8 cellular contexts compared by ENCODE assay signal in genomic region chr6:28648878-28649375, GRCh38.
DNase-seq lines count a peak whose midpoint lies in the region; ATAC-seq and TF ChIP-seq lines count a peak whose summit lies in the region.

No MANE protein-coding gene starts in this region.

- H3K36me3 ChIP-seq in ovary: no peaks in the 10 kb centered on the region

- peak overlapping the region; percentile 37 for H3K4me3 ChIP-seq in ovary

- no peak for TF ChIP-seq POLR2A in ovary (IDR thresholded peaks at IDR 0.05)

- H3K27ac ChIP-seq in ovary: no peak overlapping the region

- WGBS in ovary, 3 donors: 1 to 3% (median 2%) methylated on average over 10 of the region's 10 CpGs

- H3K4me3 Mint-ChIP-seq in chondrocyte (ENCODE audit: unreplicated experiment) (peak overlapping the region; percentile 83), CD14-positive monocyte (peak overlapping the region in 1 of 2 donors; percentile 85)

- H3K4me1 ChIP-seq in ovary (ENCODE audit: insufficient read depth): no peaks in the 10 kb centered on the region

- no peak for TF ChIP-seq EP300 in ovary (IDR thresholded peaks at IDR 0.05)

- no peaks in the 10 kb centered on the region for H3K9me3 Mint-ChIP-seq in chondrocyte (ENCODE audit: low read depth)
- H3K9me3 Mint-ChIP-seq in CD14-positive monocyte: peaks cover 0 to 9% (median 4%) of the 10 kb centered on the region in 7 donors

- H3K36me3 Mint-ChIP-seq in chondrocyte (ENCODE audit: low read depth) (no peaks in the 10 kb centered on the region), CD14-positive monocyte (no peaks in the 10 kb centered on the region)

- H3K27me3 ChIP-seq in ovary: no peaks in the 10 kb centered on the region

- H3K27me3 Mint-ChIP-seq in chondrocyte (ENCODE audit: low read depth) (peaks cover 2% of the 10 kb centered on the region), CD14-positive monocyte (ENCODE audit: low read depth in 3 of 3) (peaks cover 33 to 42% (median 38%) of the 10 kb centered on the region in 3 donors)

- no peaks in the 10 kb centered on the region for H3K9me3 ChIP-seq in ovary

- H3K27ac Mint-ChIP-seq in chondrocyte (ENCODE audit: unreplicated experiment) (peak overlapping the region; percentile 83), CD14-positive monocyte (no peak overlapping the region)

- peak; percentile 77 for DNase-seq in D341Med (ENCODE audit: low spot score)
- DNase-seq in M059J (ENCODE audit: low read depth): peak; percentile 14
- no peak for DNase-seq in chondrocyte (ENCODE audit: low spot score)
- DNase-seq in ovary: no peak
- no peak for DNase-seq in NCI-H2029 treated with DMSO at 0.1 percent for 48 hours (lab: John Stamatoyannopoulos, UW)
- no peak for DNase-seq in HT-29 (ENCODE audit: low spot score)
- no peak for DNase-seq in CD14-positive monocyte (ENCODE audit: low spot score)

- no peak for ATAC-seq in HG02840 (IDR thresholded peaks at IDR 0.05; ENCODE audit: low FRiP score, unreplicated experiment)

- intact Hi-C loops in ovary (cut with DNase I): no loop called here
- intact Hi-C loops in CD14-positive monocyte (cut with micrococcal nuclease): no loop called here

- H3K4me1 Mint-ChIP-seq in chondrocyte (ENCODE audit: low read depth) (peaks cover 11% of the 10 kb centered on the region), CD14-positive monocyte (peaks cover 13% of the 10 kb centered on the region)

- TF ChIP-seq CTCF in chondrocyte (IDR thresholded peaks at IDR 0.05) (no peak), ovary (IDR thresholded peaks at IDR 0.05) (no peak), CD14-positive monocyte (IDR thresholded peaks at IDR 0.05) (no peak)

Comparison
In these comparisons a context has a peak if more than half of its experiments do, and no peak if none do; other contexts are left out.
1. DNase-seq: peak in D341Med (single experiment) and M059J (single experiment); none in chondrocyte (single experiment), ovary (0 of 5), NCI-H2029 treated with DMSO at 0.1 percent for 48 hours (single experiment), HT-29 (single experiment) and CD14-positive monocyte (single experiment).